In genomic region chr9:128098936-128099931, GRCh38 we compare ENCODE assay signal across 9 cellular contexts. TPM values are rescaled to one million over a fixed set of nuclear protein-coding genes. Genes with fewer than 3 reads are reported as not detected.
A peak's percentile ranks its signal among the peaks of the same experiment; 100 is the strongest.
DNase-seq lines count a peak whose midpoint lies in the region; ATAC-seq and TF ChIP-seq lines count a peak whose summit lies in the region.
"Had no signal": no experiment of that assay in that cellular context is flagged by ENCODE, and none has a peak within 500 bp of the region (broad histone marks: within the 10 kb centered on the region; RNA-seq: fewer than 3 reads in every experiment).

No MANE protein-coding gene starts in this region.

- H3K27ac ChIP-seq in right lobe of liver (peak overlapping the region; percentile 89 to 99 (median 94)), thyroid gland (peak overlapping the region; percentile 93 to 100 (median 99))

- no peaks in the 10 kb centered on the region for H3K9me3 ChIP-seq in right lobe of liver
- H3K9me3 ChIP-seq in thyroid gland, result no peaks in the 10 kb centered on the region

- TF ChIP-seq POLR2A in right lobe of liver (IDR thresholded peaks at IDR 0.05), result no peak
- no peak for TF ChIP-seq POLR2A in thyroid gland (IDR thresholded peaks at IDR 0.05)

- peak; percentile 44 for DNase-seq in NCI-H82 (lab: John Stamatoyannopoulos, UW)
- no peak for DNase-seq in NCI-H82 treated with DMSO at 0.1 percent for 48 hours (lab: John Stamatoyannopoulos, UW; ENCODE audit: unreplicated experiment)
- DNase-seq in cardiac fibroblast (ENCODE audit: low read depth in 2 of 2), result peak; percentile 47 to 57
- peak; percentile 46 to 66 (median 61) for DNase-seq in right lobe of liver
- DNase-seq in thyroid gland, result peak; percentile 35 to 48
- no peak for DNase-seq in activated effector memory CD4-positive, alpha-beta T cell treated with anti-CD3 and anti-CD28 coated beads, Interleukin-2, amount 50 U/mL, for 16 hours

- intact Hi-C loops in right lobe of liver (cut with DNase I) (no loop called here), thyroid gland (cut with DNase I) (no loop called here)

- 45% methylated on average over 10 of the region's 24 CpGs for WGBS in right lobe of liver (ENCODE audit: insufficient coverage, low coverage, low lambda C conversion rate, missing lambda C conversion rate)
- WGBS in thyroid gland, 2 donors, result 47 to 51% methylated on average over 18 to 23 of the region's 24 CpGs

- peaks cover 0 to 20% (median 9%) of the 10 kb centered on the region in 4 donors for H3K36me3 ChIP-seq in right lobe of liver
- peaks cover 9 to 16% of the 10 kb centered on the region in 2 donors for H3K36me3 ChIP-seq in thyroid gland

- peak overlapping the region; percentile 60 to 62 for H3K4me3 ChIP-seq in cardiac fibroblast (replicated peaks in 1 of 2; ENCODE audit: low read depth in 2 of 2, low read length in 2 of 2)
- H3K4me3 ChIP-seq in right lobe of liver, result peak overlapping the region; percentile 61 to 74 (median 73)
- peak overlapping the region; percentile 0 to 44 (median 34) for H3K4me3 ChIP-seq in thyroid gland (replicated peaks in 1 of 3)

- ATAC-seq in right lobe of liver (peak in 1 of 4 donors; percentile 0), HG03442 (IDR thresholded peaks at IDR 0.05; ENCODE audit: unreplicated experiment) (no peak), GM18520 (IDR thresholded peaks at IDR 0.05; ENCODE audit: unreplicated experiment) (no peak)

- TF ChIP-seq CTCF in cardiac fibroblast (IDR thresholded peaks at IDR 0.05; ENCODE audit: low read depth, low read length) (no peak), right lobe of liver (IDR thresholded peaks at IDR 0.05) (no peak), thyroid gland (IDR thresholded peaks at IDR 0.05) (no peak)

- H3K4me1 ChIP-seq in right lobe of liver (peaks cover 0 to 61% (median 29%) of the 10 kb centered on the region in 4 donors), thyroid gland (peaks cover 72 to 85% of the 10 kb centered on the region in 2 donors)

- no peaks in the 10 kb centered on the region for H3K27me3 ChIP-seq in right lobe of liver
- H3K27me3 ChIP-seq in thyroid gland, result no peaks in the 10 kb centered on the region

RNA-seq across cellular contexts. Expression of gene PTGES2, which starts 28.3 kb away (rescaled TPM):
- 10 to 100 TPM; 27.2 to 67.2 (median 30.5) TPM for total RNA-seq in right lobe of liver
- total RNA-seq in thyroid gland, result 100 to 1,000 TPM in 1 of 4 donors, 10 to 100 TPM in 3; 80.0 to 112 (median 88.4) TPM

RNA-seq across cellular contexts. Expression of gene SLC25A25, which starts 31.2 kb away (rescaled TPM):
- total RNA-seq in right lobe of liver, result 10 to 100 TPM; 21.2 to 81.5 (median 53.3) TPM
- total RNA-seq in thyroid gland, result 10 to 100 TPM; 21.9 to 42.0 (median 30.8) TPM

RNA-seq across cellular contexts. Expression of gene NAIF1, which starts 32.1 kb away (rescaled TPM):
- 1 to 10 TPM; 3.9 to 6.8 (median 5.7) TPM for total RNA-seq in right lobe of liver
- 10 to 100 TPM in 2 of 4 donors, 1 to 10 TPM in 2; 5.3 to 17.2 (median 9.4) TPM for total RNA-seq in thyroid gland

RNA-seq across cellular contexts. Expression of gene LCN2, which starts 50.0 kb away (rescaled TPM):
- 10 to 100 TPM in 4 of 6 experiments, 1 to 10 TPM in 2; 2.7 to 81.8 (median 18.1) TPM for total RNA-seq in right lobe of liver
- 10 to 100 TPM in 1 of 4 donors, 1 to 10 TPM in 2, under 1 TPM in 1; 0.45 to 10.6 (median 2.5) TPM for total RNA-seq in thyroid gland
- total RNA-seq: B cell had no signal

Comparison
In these comparisons a context has a peak if more than half of its experiments do, and no peak if none do; other contexts are left out.
1. DNase-seq: peak in NCI-H82 (single experiment), cardiac fibroblast (2 of 2), right lobe of liver (3 of 3) and thyroid gland (2 of 2); none in NCI-H82 treated with DMSO at 0.1 percent for 48 hours (single experiment) and activated effector memory CD4-positive, alpha-beta T cell treated with anti-CD3 and anti-CD28 coated beads, Interleukin-2, amount 50 U/mL, for 16 hours (single experiment).
2. Peak in every context shown above with its lines, with median percentiles within 50 percentile points of each other: H3K4me3 ChIP-seq.